9 cellular contexts compared by ENCODE assay signal in the genomic region with DNA sequence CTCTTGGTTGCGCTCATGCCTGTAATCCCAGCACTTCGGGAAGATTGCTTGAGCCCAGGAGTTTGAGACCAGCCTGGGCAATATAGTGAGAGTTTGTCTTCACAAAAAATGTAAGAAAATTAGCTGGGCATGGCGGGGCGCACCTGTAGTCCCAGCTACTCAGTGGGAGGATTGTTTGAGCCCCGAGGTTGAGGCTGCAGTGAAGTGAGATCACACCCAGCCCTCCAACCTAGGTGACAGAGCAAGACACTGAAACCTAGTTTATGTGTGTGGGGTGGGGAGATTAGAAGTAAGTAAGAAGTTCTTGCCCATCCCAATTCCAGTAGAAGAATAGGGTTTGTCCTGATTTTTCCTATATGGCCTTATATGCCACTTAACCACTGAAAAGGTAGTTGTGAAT. TPM values are rescaled to one million over a fixed set of nuclear protein-coding genes. Genes with fewer than 3 reads are reported as not detected.
DNase-seq lines count a peak whose midpoint lies in the region; ATAC-seq and TF ChIP-seq lines count a peak whose summit lies in the region.
"Had no signal": no experiment of that assay in that cellular context is flagged by ENCODE, and none has a peak within 500 bp of the region (broad histone marks: within the 10 kb centered on the region; RNA-seq: fewer than 3 reads in every experiment).

No MANE protein-coding gene starts in this region.

- H3K27me3 Mint-ChIP-seq in activated CD8-positive, alpha-beta memory T cell treated with anti-CD3 and anti-CD28 coated beads, Interleukin-2, amount 10 ng/mL, durations not matched to agents 7 days and 5 days: no peaks in the 10 kb centered on the region
- H3K27me3 Mint-ChIP-seq in activated T-helper 2 cell treated with anti-CD3 and anti-CD28 coated beads, Interferon-gamma antibody, Interleukin-2, Interleukin-4, amounts not matched to agents 10 μg/mL and 5 μg/mL and 100 μg/mL, durations not matched to agents 14 hours and 24 hours and 36 hours (ENCODE audit: low read depth): no peaks in the 10 kb centered on the region

- H3K4me3 ChIP-seq in iPS-20b (ENCODE audit: low read length) (peak overlapping the region; percentile 93), suprapubic skin (peak overlapping the region; percentile 99)

- no peak for TF ChIP-seq POLR2A in suprapubic skin (IDR thresholded peaks at IDR 0.05)

- peak overlapping the region; percentile 97 for H3K27ac Mint-ChIP-seq in activated CD8-positive, alpha-beta memory T cell treated with anti-CD3 and anti-CD28 coated beads, Interleukin-2, amount 10 ng/mL, durations not matched to agents 7 days and 5 days
- H3K27ac Mint-ChIP-seq in activated T-helper 2 cell treated with anti-CD3 and anti-CD28 coated beads, Interferon-gamma antibody, Interleukin-2, Interleukin-4, amounts not matched to agents 10 μg/mL and 5 μg/mL and 100 μg/mL, durations not matched to agents 14 hours and 24 hours and 36 hours: peak overlapping the region; percentile 46

- H3K4me1 ChIP-seq in iPS-20b (ENCODE audit: insufficient read depth, low read length) (peaks cover 15% of the 10 kb centered on the region; the same call in 1 of the 2 replicates), suprapubic skin (peaks cover 57% of the 10 kb centered on the region)

- TF ChIP-seq CTCF in suprapubic skin (IDR thresholded peaks at IDR 0.05) (no peak), GM10248 (IDR thresholded peaks at IDR 0.05; ENCODE audit: control extremely low read depth, extremely low read depth, low read depth, missing control alignments) (no peak)

- H3K9me3 Mint-ChIP-seq in activated CD8-positive, alpha-beta memory T cell treated with anti-CD3 and anti-CD28 coated beads, Interleukin-2, amount 10 ng/mL, durations not matched to agents 7 days and 5 days (ENCODE audit: low read depth): no peaks in the 10 kb centered on the region
- H3K9me3 Mint-ChIP-seq in activated T-helper 2 cell treated with anti-CD3 and anti-CD28 coated beads, Interferon-gamma antibody, Interleukin-2, Interleukin-4, amounts not matched to agents 10 μg/mL and 5 μg/mL and 100 μg/mL, durations not matched to agents 14 hours and 24 hours and 36 hours: no peaks in the 10 kb centered on the region

- no peak for TF ChIP-seq EP300 in suprapubic skin (IDR thresholded peaks at IDR 0.05)

- H3K9ac ChIP-seq in iPS-20b (ENCODE audit: low read depth, low read length): peak overlapping the region; percentile 99

- no peaks in the 10 kb centered on the region for H3K9me3 ChIP-seq in iPS-20b (ENCODE audit: insufficient read depth, low read depth, low read length)
- H3K9me3 ChIP-seq in suprapubic skin: no peaks in the 10 kb centered on the region
- H3K9me3 ChIP-seq: ovary had no signal

- peak overlapping the region; percentile 99 for H3K4me3 Mint-ChIP-seq in activated CD8-positive, alpha-beta memory T cell treated with anti-CD3 and anti-CD28 coated beads, Interleukin-2, amount 10 ng/mL, durations not matched to agents 7 days and 5 days
- H3K4me3 Mint-ChIP-seq in activated T-helper 2 cell treated with anti-CD3 and anti-CD28 coated beads, Interferon-gamma antibody, Interleukin-2, Interleukin-4, amounts not matched to agents 10 μg/mL and 5 μg/mL and 100 μg/mL, durations not matched to agents 14 hours and 24 hours and 36 hours (ENCODE audit: low read depth): peak overlapping the region; percentile 95

- POLR2A ChIA-PET in GM10248 (lab: Yijun Ruan, JAX): no interaction called here

- H3K36me3 Mint-ChIP-seq in activated CD8-positive, alpha-beta memory T cell treated with anti-CD3 and anti-CD28 coated beads, Interleukin-2, amount 10 ng/mL, durations not matched to agents 7 days and 5 days: peaks cover 65% of the 10 kb centered on the region
- H3K36me3 Mint-ChIP-seq in activated T-helper 2 cell treated with anti-CD3 and anti-CD28 coated beads, Interferon-gamma antibody, Interleukin-2, Interleukin-4, amounts not matched to agents 10 μg/mL and 5 μg/mL and 100 μg/mL, durations not matched to agents 14 hours and 24 hours and 36 hours (ENCODE audit: low read depth): peaks cover 71% of the 10 kb centered on the region

- H3K4me1 Mint-ChIP-seq in activated CD8-positive, alpha-beta memory T cell treated with anti-CD3 and anti-CD28 coated beads, Interleukin-2, amount 10 ng/mL, durations not matched to agents 7 days and 5 days: peaks cover 63% of the 10 kb centered on the region
- peaks cover 58% of the 10 kb centered on the region for H3K4me1 Mint-ChIP-seq in activated T-helper 2 cell treated with anti-CD3 and anti-CD28 coated beads, Interferon-gamma antibody, Interleukin-2, Interleukin-4, amounts not matched to agents 10 μg/mL and 5 μg/mL and 100 μg/mL, durations not matched to agents 14 hours and 24 hours and 36 hours (ENCODE audit: low read depth)

- ATAC-seq in activated CD8-positive, alpha-beta memory T cell treated with anti-CD3 and anti-CD28 coated beads, Interleukin-2, amount 10 ng/mL, durations not matched to agents 7 days and 5 days: no peak
- no peak for ATAC-seq in HG03432 (IDR thresholded peaks at IDR 0.05; ENCODE audit: unreplicated experiment)

- no peak for DNase-seq in activated CD8-positive, alpha-beta memory T cell treated with anti-CD3 and anti-CD28 coated beads, Interleukin-2, amount 10 ng/mL, durations not matched to agents 7 days and 5 days
- DNase-seq in activated CD8-positive, alpha-beta memory T cell treated with anti-CD3 and anti-CD28 coated beads, Interleukin-2, amount 50 U/mL, for 4 hours: no peak
- no peak for DNase-seq in activated T-helper 2 cell treated with anti-CD3 and anti-CD28 coated beads, Interferon-gamma antibody, Interleukin-2, Interleukin-4, amounts not matched to agents 10 μg/mL and 5 μg/mL and 100 μg/mL, durations not matched to agents 14 hours and 24 hours and 36 hours (ENCODE audit: low spot score)
- DNase-seq in suprapubic skin (ENCODE audit: low spot score in 2 of 2) (no peak), GM10248 (ENCODE audit: extremely low spot score) (no peak), islet precursor cell (no peak)
- DNase-seq: ovary had no signal

- 60% methylated on average over 5 of the region's 5 CpGs for WGBS in suprapubic skin

- H3K27me3 ChIP-seq in iPS-20b (ENCODE audit: insufficient read depth, low read length) (no peaks in the 10 kb centered on the region), suprapubic skin (no peaks in the 10 kb centered on the region)
- H3K27me3 ChIP-seq: ovary had no signal

- H3K27ac ChIP-seq in iPS-20b (ENCODE audit: low read length): no peak overlapping the region
- no peak overlapping the region for H3K27ac ChIP-seq in suprapubic skin

- CTCF ChIA-PET in activated CD8-positive, alpha-beta memory T cell treated with anti-CD3 and anti-CD28 coated beads, Interleukin-2, amount 10 ng/mL, durations not matched to agents 7 days and 5 days (lab: Charles Lee): interaction anchor here (0.9 to 1.1 kb wide), 2 partner anchors 24 to 85 kb away, joined by 3 to 8 read pairs; no protein-coding TSS in a partner anchor
- CTCF ChIA-PET in GM10248 (lab: Yijun Ruan, JAX): interaction anchor here (1.4 to 2.6 kb wide), 2 partner anchors 15 to 16 kb away, joined by 4 to 6 read pairs; no protein-coding TSS in a partner anchor

- intact Hi-C loops in activated T-helper 2 cell treated with anti-CD3 and anti-CD28 coated beads, Interferon-gamma antibody, Interleukin-2, Interleukin-4, amounts not matched to agents 10 μg/mL and 5 μg/mL and 100 μg/mL, durations not matched to agents 14 hours and 24 hours and 36 hours (cut with micrococcal nuclease): loop anchor here (1.0 to 10.0 kb wide), 4 partner anchors 25 to 513 kb away; a partner anchor contains a TSS

- H3K36me3 ChIP-seq in iPS-20b (ENCODE audit: insufficient read depth, low read depth, low read length) (peaks cover 67% of the 10 kb centered on the region), suprapubic skin (peaks cover 47% of the 10 kb centered on the region)
- H3K36me3 ChIP-seq: ovary had no signal

RNA-seq across cellular contexts. Expression of a gene that starts 2.0 kb away (rescaled TPM):
- total RNA-seq in activated CD8-positive, alpha-beta memory T cell treated with anti-CD3 and anti-CD28 coated beads, Interleukin-2, amount 10 ng/mL, durations not matched to agents 7 days and 5 days: 100 to 1,000 TPM; 581 to 800 TPM
- 1,185 and 1,195 TPM in 2 replicates for total RNA-seq in activated T-helper 2 cell treated with anti-CD3 and anti-CD28 coated beads, Interferon-gamma antibody, Interleukin-2, Interleukin-4, amounts not matched to agents 10 μg/mL and 5 μg/mL and 100 μg/mL, durations not matched to agents 14 hours and 24 hours and 36 hours
- 1,000 to 10,000 TPM; 1,150 to 1,809 (median 1,593) TPM for total RNA-seq in suprapubic skin

RNA-seq across cellular contexts. Expression of a gene that starts 48.9 kb away (rescaled TPM):
- 10 to 100 TPM in 1 of 2 experiments, 1 to 10 TPM in 1; 2.6 to 14.0 TPM for total RNA-seq in activated CD8-positive, alpha-beta memory T cell treated with anti-CD3 and anti-CD28 coated beads, Interleukin-2, amount 10 ng/mL, durations not matched to agents 7 days and 5 days
- total RNA-seq in activated T-helper 2 cell treated with anti-CD3 and anti-CD28 coated beads, Interferon-gamma antibody, Interleukin-2, Interleukin-4, amounts not matched to agents 10 μg/mL and 5 μg/mL and 100 μg/mL, durations not matched to agents 14 hours and 24 hours and 36 hours: 60.8 and 63.4 TPM in 2 replicates
- total RNA-seq in suprapubic skin: 10 to 100 TPM; 13.6 to 21.6 (median 14.8) TPM
